Comparison of ENCODE assay signal across 17 cellular contexts in genomic region chr15:68646751-68647150, GRCh38.
DNase-seq lines count a peak whose midpoint lies in the region; ATAC-seq and TF ChIP-seq lines count a peak whose summit lies in the region.
"Had no signal": no experiment of that assay in that cellular context is flagged by ENCODE, and none has a peak within 500 bp of the region (broad histone marks: within the 10 kb centered on the region; RNA-seq: fewer than 3 reads in every experiment).

No MANE protein-coding gene starts in this region.

- no peak overlapping the region for H4K8ac ChIP-seq in mesenchymal stem cell (ENCODE audit: low read length)

- TF ChIP-seq POLR2A in uterus (IDR thresholded peaks at IDR 0.05) (no peak), erythroblast (IDR thresholded peaks at IDR 0.05; ENCODE audit: low read length) (no peak)

- H3K23ac ChIP-seq in mesenchymal stem cell (ENCODE audit: low read length in 2 of 2): no peak overlapping the region

- H3K4me3 ChIP-seq in RWPE2 (ENCODE audit: severe bottlenecking): no peak overlapping the region
- no peak overlapping the region for H3K4me3 ChIP-seq in mesenchymal stem cell (ENCODE audit: insufficient read depth in 1 of 2, low read depth in 1 of 2, low read length in 2 of 2)
- no peak overlapping the region for H3K4me3 ChIP-seq in uterus
- H3K4me3 ChIP-seq: SJCRH30 had no signal

- H3K9ac ChIP-seq in mesenchymal stem cell (ENCODE audit: low read length): peak overlapping the region; percentile 15

- intact Hi-C loops in uterus (cut with DNase I; ENCODE audit: low total_unique reads): no loop called here

- no peak overlapping the region for H3K4me2 ChIP-seq in mesenchymal stem cell (ENCODE audit: low read length, poor library complexity, severe bottlenecking)

- peak overlapping the region in 1 of 2 experiments; percentile 25 for H3K18ac ChIP-seq in mesenchymal stem cell (ENCODE audit: low read depth in 1 of 2, low read length in 2 of 2)

- no peak overlapping the region for H3K27ac Mint-ChIP-seq in activated T-cell treated with anti-CD3 and anti-CD28 coated beads, Interleukin-2, amount 50 U/mL, for 24 hours

- H2AFZ ChIP-seq in mesenchymal stem cell (ENCODE audit: low read depth, low read length): no peak overlapping the region

- no peak overlapping the region for H2BK12ac ChIP-seq in mesenchymal stem cell (ENCODE audit: low read length in 2 of 2)

- H3K27ac ChIP-seq in RWPE2 (ENCODE audit: poor library complexity, severe bottlenecking): no peak overlapping the region
- H3K27ac ChIP-seq in mesenchymal stem cell (ENCODE audit: low read length, poor library complexity, severe bottlenecking): no peak overlapping the region
- peak overlapping the region; percentile 41 to 43 for H3K27ac ChIP-seq in uterus
- H3K27ac ChIP-seq: SJCRH30 had no signal

- H3K36me3 ChIP-seq in RWPE2 (ENCODE audit: low read depth) (no peaks in the 10 kb centered on the region), mesenchymal stem cell (ENCODE audit: control insufficient read depth in 1 of 2, insufficient read depth in 2 of 2, low read depth in 1 of 2, low read length in 2 of 2) (peaks cover 10 to 37% of the 10 kb centered on the region in 2 experiments), uterus (no peaks in the 10 kb centered on the region)
- H3K36me3 ChIP-seq: SJCRH30 had no signal

- no peaks in the 10 kb centered on the region for H3K27me3 Mint-ChIP-seq in activated T-cell treated with anti-CD3 and anti-CD28 coated beads, Interleukin-2, amount 50 U/mL, for 24 hours

- no peak overlapping the region for H3K4ac ChIP-seq in mesenchymal stem cell (ENCODE audit: low read depth in 1 of 2, low read length in 2 of 2)

- TF ChIP-seq CTCF in RWPE2 (IDR thresholded peaks at IDR 0.05; ENCODE audit: poor library complexity, severe bottlenecking) (no peak), uterus (IDR thresholded peaks at IDR 0.05) (no peak)

- H3K9me3 Mint-ChIP-seq in activated T-cell treated with anti-CD3 and anti-CD28 coated beads, Interleukin-2, amount 50 U/mL, for 24 hours: no peaks in the 10 kb centered on the region

- DNase-seq in activated T-cell treated with anti-CD3 and anti-CD28 coated beads, Interleukin-2, amount 50 U/mL, for 24 hours: peak; percentile 3
- DNase-seq in activated T-cell treated with anti-CD3 and anti-CD28 coated beads for 4 hours: no peak
- DNase-seq in RWPE2 (ENCODE audit: low spot score): peak; percentile 53
- no peak for DNase-seq in mesenchymal stem cell
- no peak for DNase-seq in uterus
- no peak for DNase-seq in erythroblast (lab: John Stamatoyannopoulos, UW)
- DNase-seq in epidermal melanocyte (ENCODE audit: insufficient read length, low spot score): no peak
- DNase-seq: 8988T, COR-L47, NCI-H1436 treated with DMSO at 0.1 percent for 48 hours, NCI-H2081 treated with DMSO at 0.1 percent for 48 hours, NCI-H2227 treated with DMSO at 0.1 percent for 48 hours, NCI-H526, OCI-M1, RPMI8226 had no signal

- no peak overlapping the region for H2AK5ac ChIP-seq in mesenchymal stem cell (ENCODE audit: low read length, severe bottlenecking)

- H2BK15ac ChIP-seq in mesenchymal stem cell (ENCODE audit: low read depth, poor library complexity, severe bottlenecking): no peak overlapping the region

- no peak overlapping the region for H2BK120ac ChIP-seq in mesenchymal stem cell (ENCODE audit: low read depth, low read length)

- 89% methylated on average over 5 of the region's 5 CpGs for whole genome bisulfite sequencing in mesenchymal stem cell

- no peak overlapping the region for H4K91ac ChIP-seq in mesenchymal stem cell (ENCODE audit: low read length)

- H3K36me3 Mint-ChIP-seq in activated T-cell treated with anti-CD3 and anti-CD28 coated beads, Interleukin-2, amount 50 U/mL, for 24 hours (ENCODE audit: low read depth): no peaks in the 10 kb centered on the region

- H3K27me3 ChIP-seq in RWPE2 (ENCODE audit: insufficient read depth, poor library complexity, severe bottlenecking) (no peaks in the 10 kb centered on the region), mesenchymal stem cell (ENCODE audit: control insufficient read depth in 1 of 2, insufficient read depth in 1 of 2, low read length in 2 of 2) (no peaks in the 10 kb centered on the region), uterus (no peaks in the 10 kb centered on the region)

- peaks cover 21% of the 10 kb centered on the region for H3K79me1 ChIP-seq in mesenchymal stem cell (replicated peaks; ENCODE audit: low read length, poor library complexity, severe bottlenecking)

- H3K14ac ChIP-seq in mesenchymal stem cell (ENCODE audit: low read length in 2 of 2): peak overlapping the region in 1 of 2 experiments; percentile 9

- H3K9me3 ChIP-seq in RWPE2 (ENCODE audit: severe bottlenecking) (no peaks in the 10 kb centered on the region), mesenchymal stem cell (ENCODE audit: control insufficient read depth, low read length) (no peaks in the 10 kb centered on the region), uterus (no peaks in the 10 kb centered on the region)
- H3K9me3 ChIP-seq: SJCRH30 had no signal

- ATAC-seq in RWPE2 (ENCODE audit: low read depth) (no peak), HG02678 (IDR thresholded peaks at IDR 0.05; ENCODE audit: unreplicated experiment) (no peak)

- no peak overlapping the region for H2BK5ac ChIP-seq in mesenchymal stem cell (ENCODE audit: low read depth, low read length, poor library complexity, severe bottlenecking)

- H3K4me1 ChIP-seq in RWPE2 (ENCODE audit: insufficient read depth, poor library complexity, severe bottlenecking) (peaks cover 6% of the 10 kb centered on the region), mesenchymal stem cell (ENCODE audit: control insufficient read depth, insufficient read depth, low read depth, low read length) (peaks cover 22% of the 10 kb centered on the region), uterus (peaks cover 0 to 5% of the 10 kb centered on the region in 2 donors)

- H3K4me1 Mint-ChIP-seq in activated T-cell treated with anti-CD3 and anti-CD28 coated beads, Interleukin-2, amount 50 U/mL, for 24 hours (ENCODE audit: low read depth): no peaks in the 10 kb centered on the region

- H3K4me3 Mint-ChIP-seq in activated T-cell treated with anti-CD3 and anti-CD28 coated beads, Interleukin-2, amount 50 U/mL, for 24 hours: no peak overlapping the region

Comparison
In these comparisons a context has a peak if more than half of its experiments do, and no peak if none do; other contexts are left out.
1. DNase-seq: peak in activated T-cell treated with anti-CD3 and anti-CD28 coated beads, Interleukin-2, amount 50 U/mL, for 24 hours (single experiment) and RWPE2 (single experiment); none in activated T-cell treated with anti-CD3 and anti-CD28 coated beads for 4 hours (single experiment), mesenchymal stem cell (single experiment), uterus (0 of 2), erythroblast (0 of 2) and epidermal melanocyte (single experiment).
2. H3K27ac ChIP-seq: peak in uterus (2 of 2); none in RWPE2 (single experiment) and mesenchymal stem cell (single experiment).